ENCODE assay signal across 14 cellular contexts in the genomic region with DNA sequence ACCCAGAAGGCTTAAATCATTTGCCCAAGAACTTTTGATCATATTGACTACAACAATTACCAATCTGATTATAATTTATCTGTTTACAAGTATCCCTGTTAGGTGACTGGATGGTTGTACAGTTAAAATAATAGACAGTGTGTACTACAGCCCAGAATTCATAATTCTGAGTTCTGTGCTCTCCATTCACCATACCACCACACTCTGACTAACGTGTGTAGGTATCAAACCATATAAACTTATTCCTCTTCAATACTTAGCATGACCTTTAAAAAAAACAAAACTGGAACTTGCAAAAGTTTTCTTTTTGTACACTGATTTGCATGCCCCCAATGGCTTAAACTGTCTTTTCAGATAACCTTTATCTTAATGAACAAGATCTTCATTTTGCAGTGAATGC. TPM values are rescaled to one million over a fixed set of nuclear protein-coding genes. Genes with fewer than 3 reads are reported as not detected.
DNase-seq lines count a peak whose midpoint lies in the region; ATAC-seq and TF ChIP-seq lines count a peak whose summit lies in the region.
"Had no signal": no experiment of that assay in that cellular context is flagged by ENCODE, and none has a peak within 500 bp of the region (broad histone marks: within the 10 kb centered on the region; RNA-seq: fewer than 3 reads in every experiment).

No MANE protein-coding gene starts in this region.

- H3K4me1 ChIP-seq in Caco-2: no peaks in the 10 kb centered on the region

- no peaks in the 10 kb centered on the region for H3K9me3 Mint-ChIP-seq in activated naive CD8-positive, alpha-beta T cell (ENCODE audit: low read depth)
- H3K9me3 Mint-ChIP-seq in activated naive CD8-positive, alpha-beta T cell treated with anti-CD3 and anti-CD28 coated beads for 36 hours: no peaks in the 10 kb centered on the region
- H3K9me3 Mint-ChIP-seq in Caco-2 (ENCODE audit: unreplicated experiment): no peaks in the 10 kb centered on the region
- no peaks in the 10 kb centered on the region for H3K9me3 Mint-ChIP-seq in activated T-helper 17 cell treated with anti-CD3 and anti-CD28 coated beads, Interleukin-2, amount 50 U/mL, for 72 hours
- no peaks in the 10 kb centered on the region for H3K9me3 Mint-ChIP-seq in stimulated activated effector memory CD8-positive, alpha-beta T cell treated with anti-CD3 and anti-CD28 coated beads, Interleukin-12 subunit alpha, Interleukin-12 subunit beta, amount 100 ng/mL, for 72 hours
- H3K9me3 Mint-ChIP-seq: IgD-negative memory B cell had no signal

- CTCF ChIA-PET in Caco-2 (lab: Charles Lee): interaction anchor here (1.2 kb wide), 1 partner anchor 158 kb away, joined by 6 read pairs; no protein-coding TSS in a partner anchor

- H3K27ac Mint-ChIP-seq in activated naive CD8-positive, alpha-beta T cell: peak overlapping the region; percentile 65
- no peak overlapping the region for H3K27ac Mint-ChIP-seq in activated naive CD8-positive, alpha-beta T cell treated with anti-CD3 and anti-CD28 coated beads for 36 hours
- H3K27ac Mint-ChIP-seq in Caco-2 (ENCODE audit: unreplicated experiment): peak overlapping the region; percentile 5
- H3K27ac Mint-ChIP-seq in activated T-helper 17 cell treated with anti-CD3 and anti-CD28 coated beads, Interleukin-2, amount 50 U/mL, for 72 hours: peak overlapping the region; percentile 62
- H3K27ac Mint-ChIP-seq in stimulated activated effector memory CD8-positive, alpha-beta T cell treated with anti-CD3 and anti-CD28 coated beads, Interleukin-12 subunit alpha, Interleukin-12 subunit beta, amount 100 ng/mL, for 72 hours: peak overlapping the region; percentile 58

- POLR2A ChIA-PET in Caco-2 (lab: Charles Lee): no interaction called here

- no peak overlapping the region for H3K4me3 ChIP-seq in Caco-2 (ENCODE audit: low read depth, low read length)
- H3K4me3 ChIP-seq: GM12878, GM23248 had no signal

- H3K36me3 Mint-ChIP-seq in activated naive CD8-positive, alpha-beta T cell: peaks cover 5% of the 10 kb centered on the region
- H3K36me3 Mint-ChIP-seq in activated naive CD8-positive, alpha-beta T cell treated with anti-CD3 and anti-CD28 coated beads for 36 hours: peaks cover 15% of the 10 kb centered on the region
- H3K36me3 Mint-ChIP-seq in Caco-2 (ENCODE audit: insufficient read depth, unreplicated experiment): peaks cover 14% of the 10 kb centered on the region
- peaks cover 64% of the 10 kb centered on the region for H3K36me3 Mint-ChIP-seq in activated T-helper 17 cell treated with anti-CD3 and anti-CD28 coated beads, Interleukin-2, amount 50 U/mL, for 72 hours (ENCODE audit: low read depth)
- H3K36me3 Mint-ChIP-seq in stimulated activated effector memory CD8-positive, alpha-beta T cell treated with anti-CD3 and anti-CD28 coated beads, Interleukin-12 subunit alpha, Interleukin-12 subunit beta, amount 100 ng/mL, for 72 hours: peaks cover 53% of the 10 kb centered on the region

- H3K27me3 Mint-ChIP-seq in activated naive CD8-positive, alpha-beta T cell: no peaks in the 10 kb centered on the region
- no peaks in the 10 kb centered on the region for H3K27me3 Mint-ChIP-seq in activated naive CD8-positive, alpha-beta T cell treated with anti-CD3 and anti-CD28 coated beads for 36 hours
- no peaks in the 10 kb centered on the region for H3K27me3 Mint-ChIP-seq in Caco-2 (ENCODE audit: insufficient read depth, unreplicated experiment)
- H3K27me3 Mint-ChIP-seq in activated T-helper 17 cell treated with anti-CD3 and anti-CD28 coated beads, Interleukin-2, amount 50 U/mL, for 72 hours: no peaks in the 10 kb centered on the region
- H3K27me3 Mint-ChIP-seq: IgD-negative memory B cell had no signal

- DNase-seq in activated naive CD8-positive, alpha-beta T cell treated with anti-CD3 and anti-CD28 coated beads for 36 hours: no peak
- DNase-seq in Caco-2: no peak
- DNase-seq in stimulated activated effector memory CD8-positive, alpha-beta T cell treated with anti-CD3 and anti-CD28 coated beads, Interleukin-12 subunit alpha, Interleukin-12 subunit beta, amount 100 ng/mL, for 72 hours (ENCODE audit: low spot score in 2 of 2): no peak
- no peak for DNase-seq in posterior cingulate gyrus
- DNase-seq: DND-41, GM23248, NCI-H187, NCI-H526 treated with DMSO at 0.1 percent for 48 hours, SHP77 had no signal

- H3K9me3 ChIP-seq in Caco-2: no peaks in the 10 kb centered on the region

- H3K27me3 ChIP-seq in Caco-2 (replicated peaks; ENCODE audit: control insufficient read depth, insufficient read depth, low read length): no peaks in the 10 kb centered on the region

- H3K4me3 Mint-ChIP-seq in activated naive CD8-positive, alpha-beta T cell: no peak overlapping the region
- H3K4me3 Mint-ChIP-seq in activated naive CD8-positive, alpha-beta T cell treated with anti-CD3 and anti-CD28 coated beads for 36 hours: no peak overlapping the region
- H3K4me3 Mint-ChIP-seq in Caco-2 (ENCODE audit: unreplicated experiment): no peak overlapping the region
- peak overlapping the region; percentile 14 for H3K4me3 Mint-ChIP-seq in activated T-helper 17 cell treated with anti-CD3 and anti-CD28 coated beads, Interleukin-2, amount 50 U/mL, for 72 hours
- H3K4me3 Mint-ChIP-seq in stimulated activated effector memory CD8-positive, alpha-beta T cell treated with anti-CD3 and anti-CD28 coated beads, Interleukin-12 subunit alpha, Interleukin-12 subunit beta, amount 100 ng/mL, for 72 hours: no peak overlapping the region
- H3K4me3 Mint-ChIP-seq: IgD-negative memory B cell had no signal

- no TSS peak for BruUV-seq in Caco-2 (replicated peaks; lab: Mats Ljungman, UMichigan)

- no peaks in the 10 kb centered on the region; the same call in 1 of the 2 replicates for H3K36me3 ChIP-seq in Caco-2 (ENCODE audit: control insufficient read depth, insufficient read depth, low read length)

- intact Hi-C loops in Caco-2 (cut with micrococcal nuclease; ENCODE audit: unreplicated experiment): no loop called here
- intact Hi-C loops in posterior cingulate gyrus (cut with DNase I): no loop called here

- peaks cover 39% of the 10 kb centered on the region for H3K4me1 Mint-ChIP-seq in activated naive CD8-positive, alpha-beta T cell (ENCODE audit: low read depth)
- peaks cover 37% of the 10 kb centered on the region for H3K4me1 Mint-ChIP-seq in activated naive CD8-positive, alpha-beta T cell treated with anti-CD3 and anti-CD28 coated beads for 36 hours
- H3K4me1 Mint-ChIP-seq in Caco-2 (ENCODE audit: low read depth, unreplicated experiment): no peaks in the 10 kb centered on the region
- peaks cover 28% of the 10 kb centered on the region for H3K4me1 Mint-ChIP-seq in activated T-helper 17 cell treated with anti-CD3 and anti-CD28 coated beads, Interleukin-2, amount 50 U/mL, for 72 hours
- peaks cover 31% of the 10 kb centered on the region for H3K4me1 Mint-ChIP-seq in stimulated activated effector memory CD8-positive, alpha-beta T cell treated with anti-CD3 and anti-CD28 coated beads, Interleukin-12 subunit alpha, Interleukin-12 subunit beta, amount 100 ng/mL, for 72 hours

- ATAC-seq in activated T-helper 17 cell treated with anti-CD3 and anti-CD28 coated beads, Interleukin-2, amount 50 U/mL, for 72 hours (replicated peaks): peak; percentile 25
- no peak for ATAC-seq in stimulated activated effector memory CD8-positive, alpha-beta T cell treated with anti-CD3 and anti-CD28 coated beads, Interleukin-12 subunit alpha, Interleukin-12 subunit beta, amount 100 ng/mL, for 72 hours
- ATAC-seq in HG02798 (IDR thresholded peaks at IDR 0.05; ENCODE audit: poor library complexity, unreplicated experiment): no peak
- ATAC-seq: GM12878 had no signal

- no peak for TF ChIP-seq CTCF in Caco-2 (IDR thresholded peaks at IDR 0.05; ENCODE audit: insufficient read depth in 1 of 2, low read depth in 1 of 2, low read length in 1 of 2, severe bottlenecking in 1 of 2, unreplicated experiment in 1 of 2)

RNA-seq across cellular contexts. Expression of gene SOS1, which starts 51.0 kb away (rescaled TPM):
- 10 to 100 TPM; 36.3 to 41.3 TPM for total RNA-seq in activated naive CD8-positive, alpha-beta T cell treated with anti-CD3 and anti-CD28 coated beads for 36 hours
- 49.7 and 50.1 TPM in 2 replicates for total RNA-seq in Caco-2 (2022)
- total RNA-seq in activated T-helper 17 cell treated with anti-CD3 and anti-CD28 coated beads, Interleukin-2, amount 50 U/mL, for 72 hours: 100 to 1,000 TPM in 1 of 2 donors, 10 to 100 TPM in 1; 98.7 to 116 TPM
